1 cellular context compared by ENCODE assay signal in genomic region chr11:69304258-69304657, GRCh38.
TF ChIP-seq lines count a peak whose summit lies in the region.

No MANE protein-coding gene starts in this region.

TF ChIP-seq in HCT116, 20 proteins besides CTCF, POLR2A, EP300 and RAD21 (continued from another document):
- TF ChIP-seq REST (IDR thresholded peaks at IDR 0.05; ENCODE audit: low read depth) (no peak), SRF (IDR thresholded peaks at IDR 0.05; ENCODE audit: low read depth) (no peak), CEBPB (IDR thresholded peaks at IDR 0.05; ENCODE audit: low read depth) (no peak)
